21 cellular contexts compared by ENCODE assay signal in genomic region chr4:89026542-89026941, GRCh38.
"Had no signal": no experiment of that assay in that cellular context is flagged by ENCODE, and none has a peak within 500 bp of the region (broad histone marks: within the 10 kb centered on the region; RNA-seq: fewer than 3 reads in every experiment).

No MANE protein-coding gene starts in this region.

- H3K9me3 ChIP-seq: colonic mucosa, heart left ventricle, neutrophil, psoas muscle, right lobe of liver, stomach, thoracic aorta, transverse colon had no signal

- H3K27me3 ChIP-seq: colonic mucosa, heart left ventricle, neutrophil, right lobe of liver, stomach, transverse colon had no signal

- ATAC-seq: heart left ventricle; left colon; left ventricle myocardium superior; naive thymus-derived CD4-positive, alpha-beta T cell; psoas muscle; right lobe of liver; stimulated activated naive B cell treated with anti-CD40 and anti-IgM and Interleukin-4, amounts not matched to agents 10 μg/mL and 1 μg/mL and 100 μg/mL, for 72 hours had no signal

- H3K27me3 Mint-ChIP-seq: stimulated activated naive B cell treated with anti-CD40 and anti-IgM and Interleukin-4, amounts not matched to agents 10 μg/mL and 1 μg/mL and 100 μg/mL, for 72 hours had no signal

- H3K9me3 Mint-ChIP-seq: naive thymus-derived CD4-positive, alpha-beta T cell; stimulated activated naive B cell treated with anti-CD40 and anti-IgM and Interleukin-4, amounts not matched to agents 10 μg/mL and 1 μg/mL and 100 μg/mL, for 72 hours had no signal

- H3K4me1 Mint-ChIP-seq: stimulated activated naive B cell treated with anti-CD40 and anti-IgM and Interleukin-4, amounts not matched to agents 10 μg/mL and 1 μg/mL and 100 μg/mL, for 72 hours had no signal

- H3K4me3 Mint-ChIP-seq: naive thymus-derived CD4-positive, alpha-beta T cell; stimulated activated naive B cell treated with anti-CD40 and anti-IgM and Interleukin-4, amounts not matched to agents 10 μg/mL and 1 μg/mL and 100 μg/mL, for 72 hours had no signal

- H3K36me3 Mint-ChIP-seq: naive thymus-derived CD4-positive, alpha-beta T cell; stimulated activated naive B cell treated with anti-CD40 and anti-IgM and Interleukin-4, amounts not matched to agents 10 μg/mL and 1 μg/mL and 100 μg/mL, for 72 hours had no signal

- H3K36me3 ChIP-seq: colonic mucosa, neutrophil, right lobe of liver, stomach, thoracic aorta, transverse colon had no signal

- DNase-seq: colonic mucosa; dermis blood vessel endothelial cell; effector CD4-positive, alpha-beta T cell; foreskin melanocyte; heart left ventricle; hippocampal formation; left colon; left ventricle myocardium superior; mesenchymal stem cell; naive thymus-derived CD4-positive, alpha-beta T cell; psoas muscle; retina; right lobe of liver; stimulated activated CD4-positive, alpha-beta T cell treated with anti-CD3 and anti-CD28 coated beads, Interleukin-4, amount 100 ng/mL, for 4 hours; stimulated activated naive B cell treated with anti-CD40 and anti-IgM and Interleukin-4, amounts not matched to agents 10 μg/mL and 1 μg/mL and 100 μg/mL, for 72 hours; stomach; substantia nigra; transverse colon had no signal

- H3K4me3 ChIP-seq: colonic mucosa, heart left ventricle, lung, psoas muscle, right lobe of liver, stomach, thoracic aorta, transverse colon had no signal

- H3K4me1 ChIP-seq: colonic mucosa, right lobe of liver had no signal

- H3K27ac ChIP-seq: colonic mucosa, heart left ventricle, neutrophil, psoas muscle, right lobe of liver, stomach, thoracic aorta, transverse colon had no signal

- H3K27ac Mint-ChIP-seq: naive thymus-derived CD4-positive, alpha-beta T cell; stimulated activated naive B cell treated with anti-CD40 and anti-IgM and Interleukin-4, amounts not matched to agents 10 μg/mL and 1 μg/mL and 100 μg/mL, for 72 hours had no signal
